24 cellular contexts compared by ENCODE assay signal in the genomic region with DNA sequence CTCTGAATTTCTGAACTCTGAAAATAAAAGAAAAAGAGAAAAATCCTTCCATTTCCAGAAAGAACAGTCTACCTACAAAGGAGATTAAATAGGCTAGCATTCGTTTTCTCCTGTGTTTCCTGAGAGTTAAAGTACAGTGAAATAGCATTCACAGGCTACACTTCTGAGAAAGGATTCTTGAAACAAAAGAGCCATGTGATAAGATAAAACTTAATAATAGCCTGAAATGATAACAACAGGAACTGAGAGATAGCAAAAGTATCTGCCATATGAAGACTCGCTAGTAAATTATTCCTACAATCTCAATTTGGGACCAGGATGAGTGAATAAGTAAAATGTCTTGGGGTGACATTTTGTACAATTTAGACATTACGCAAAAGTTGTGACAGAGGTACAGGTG.
"Had no signal": no experiment of that assay in that cellular context is flagged by ENCODE, and none has a peak within 500 bp of the region (broad histone marks: within the 10 kb centered on the region; RNA-seq: fewer than 3 reads in every experiment).

No MANE protein-coding gene starts in this region.

- ATAC-seq: HepG2 had no signal

- H3K36me3 ChIP-seq: MG63, SJSA1 had no signal

- H3K27me3 ChIP-seq: MG63, SJSA1 had no signal

- H3K4me1 ChIP-seq: SJSA1 had no signal

- H3K4me3 ChIP-seq: MG63, SJSA1, SK-N-MC had no signal

- H3K9me3 ChIP-seq: MG63, SJSA1 had no signal

- DNase-seq: IMR-90, Karpas-422, KG1, MG63, NCI-H1092, NCI-H1105 treated with DMSO at 0.1 percent for 48 hours, NCI-H1417 treated with DMSO at 0.1 percent for 48 hours, NCI-H146, NCI-H1694 treated with DMSO at 0.1 percent for 48 hours, NCI-H1930, NCI-H2081, NCI-H2107, NCI-H2227 treated with DMSO at 0.1 percent for 48 hours, NCI-H446, NCI-H510A, NCI-H524 treated with DMSO at 0.1 percent for 48 hours, NCI-H69, NCI-H774, Right ventricle myocardium superior, RPMI8226, SIG-M5 had no signal

- H3K27ac ChIP-seq: SJSA1, SK-N-MC had no signal
